ENCODE assay signal across 25 cellular contexts in the genomic region with DNA sequence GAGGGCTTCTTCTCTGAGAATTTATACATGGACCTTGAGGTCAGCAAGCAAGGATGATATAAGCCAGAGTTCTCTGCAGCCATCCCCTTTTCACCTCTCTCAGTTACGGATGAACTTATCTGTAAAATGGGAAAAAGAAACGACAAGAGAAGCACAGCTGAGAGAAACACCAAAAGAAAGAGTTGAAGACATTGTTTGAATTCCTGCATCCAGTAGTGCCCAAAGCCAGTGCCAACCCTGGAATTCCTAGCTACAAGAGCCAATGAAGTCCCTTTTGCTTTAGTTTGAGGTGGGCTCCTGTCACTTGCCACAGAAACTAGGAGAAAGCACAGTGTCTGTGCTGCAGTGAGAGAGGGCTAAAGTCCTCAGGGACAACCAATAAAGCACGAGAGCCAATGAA. TPM values are rescaled to one million over a fixed set of nuclear protein-coding genes. Genes with fewer than 3 reads are reported as not detected.
"Had no signal": no experiment of that assay in that cellular context is flagged by ENCODE, and none has a peak within 500 bp of the region (broad histone marks: within the 10 kb centered on the region; RNA-seq: fewer than 3 reads in every experiment).

No MANE protein-coding gene starts in this region.

- ATAC-seq: activated CD8-positive, alpha-beta T cell treated with anti-CD3 and anti-CD28 coated beads, Interleukin-2, amount 10 ng/mL, durations not matched to agents 7 days and 5 days; activated naive CD4-positive, alpha-beta T cell treated with anti-CD3 and anti-CD28 coated beads, Interleukin-2, amount 50 U/mL, for 72 hours; naive thymus-derived CD4-positive, alpha-beta T cell; pancreas; stimulated activated naive B cell treated with anti-CD40 and anti-IgM and Interleukin-4, amounts not matched to agents 10 μg/mL and 1 μg/mL and 100 μg/mL, for 72 hours; T-cell had no signal

- H3K27me3 ChIP-seq: esophagus muscularis mucosa, pancreas, sigmoid colon, stomach, suprapubic skin, transverse colon had no signal

- DNase-seq: activated CD4-positive, CD25-positive, alpha-beta regulatory T cell; activated CD8-positive, alpha-beta memory T cell treated with anti-CD3 and anti-CD28 coated beads, Interleukin-2, amount 10 ng/mL, durations not matched to agents 7 days and 5 days; activated T-cell treated with anti-CD3 and anti-CD28 coated beads, Interleukin-2, amount 50 U/mL, for 48 hours; cerebellar nuclear complex; left cardiac atrium; naive thymus-derived CD4-positive, alpha-beta T cell; psoas muscle; sigmoid colon; small intestine; stimulated activated naive B cell treated with anti-CD40 and anti-IgM and Interleukin-4, amounts not matched to agents 10 μg/mL and 1 μg/mL and 100 μg/mL, for 72 hours; stomach; T-cell; transverse colon had no signal

- H3K4me3 ChIP-seq: coronary artery, esophagus muscularis mucosa, pancreas, psoas muscle, sigmoid colon, stomach, suprapubic skin, transverse colon had no signal

- H3K9me3 ChIP-seq: esophagus muscularis mucosa, pancreas, psoas muscle, sigmoid colon, stomach, suprapubic skin, transverse colon had no signal

- H3K27ac ChIP-seq: coronary artery, pancreas, psoas muscle, suprapubic skin had no signal

- H3K36me3 ChIP-seq: pancreas, sigmoid colon, transverse colon had no signal

RNA-seq across cellular contexts. Expression of a gene that starts 12.1 kb away (rescaled TPM):
- total RNA-seq: activated CD4-positive, alpha-beta T cell treated with anti-CD3 and anti-CD28 coated beads for 36 hours; activated CD8-positive, alpha-beta memory T cell treated with anti-CD3 and anti-CD28 coated beads, Interleukin-2, amount 10 ng/mL, durations not matched to agents 7 days and 5 days; activated CD8-positive, alpha-beta T cell treated with anti-CD3 and anti-CD28 coated beads, Interleukin-2, amount 10 ng/mL, durations not matched to agents 7 days and 5 days; activated naive CD4-positive, alpha-beta T cell treated with anti-CD3 and anti-CD28 coated beads, Interleukin-2, amount 50 U/mL, for 72 hours; activated T-helper 2 cell treated with anti-CD3 and anti-CD28 coated beads, Interferon-gamma antibody, Interleukin-2, Interleukin-4, amounts not matched to agents 10 μg/mL and 5 μg/mL and 100 μg/mL, durations not matched to agents 14 hours and 24 hours and 36 hours; esophagus muscularis mucosa; left cardiac atrium; liver; mammary epithelial cell; naive thymus-derived CD4-positive, alpha-beta T cell; neural crest cell; pancreas; psoas muscle; sigmoid colon; stomach; suprapubic skin; T-cell; transverse colon; urinary bladder had no signal
- polyA plus RNA-seq: liver; mammary epithelial cell; naive thymus-derived CD4-positive, alpha-beta T cell; pancreas; psoas muscle; sigmoid colon; small intestine; stomach; urinary bladder had no signal
